10 cellular contexts compared by ENCODE assay signal in genomic region chr14:58296731-58297130, GRCh38. TPM values are rescaled to one million over a fixed set of nuclear protein-coding genes. Genes with fewer than 3 reads are reported as not detected.
DNase-seq lines count a peak whose midpoint lies in the region; ATAC-seq, FAIRE-seq and TF ChIP-seq lines count a peak whose summit lies in the region.
"Had no signal": no experiment of that assay in that cellular context is flagged by ENCODE, and none has a peak within 500 bp of the region (broad histone marks: within the 10 kb centered on the region; RNA-seq: fewer than 3 reads in every experiment).

No MANE protein-coding gene starts in this region.

- H4K20me1 ChIP-seq in GM12878 (ENCODE audit: control insufficient read depth, insufficient read depth) = peaks cover 2% of the 10 kb centered on the region; the same call in 1 of the 2 replicates

- RAD21 ChIA-PET in GM12878 (lab: Charles Lee; ENCODE audit: unreplicated experiment) = interaction anchor here (1.6 kb wide), 1 partner anchor 20 kb away, joined by 5 read pairs; no protein-coding TSS in a partner anchor

- H2AFZ ChIP-seq in GM12878 (ENCODE audit: control insufficient read depth, low read depth, low read length) = no peak overlapping the region

- intact Hi-C loops in heart right ventricle (cut with DNase I) (loop anchor here in 9 of 10 donors (5.0 to 10.0 kb wide), 4 partner anchors 36 to 54 kb away; partner anchors contain the start of gene PSMA3 (in 5 of the 9)), left cardiac atrium (cut with DNase I) (no loop called here), GM12878 (cut with micrococcal nuclease; ENCODE audit: unreplicated experiment) (loop anchor here (2.0 kb wide), 1 partner anchor 130 kb away; the partner anchor contains the start of genes KIAA0586 and TIMM9), right lobe of liver (cut with DNase I) (no loop called here), vagina (cut with DNase I) (no loop called here)

- WGBS in heart right ventricle, 2 donors = 7 to 11% methylated on average over 3 of the region's 3 CpGs
- 0% methylated on average over 3 of the region's 3 CpGs for WGBS in GM12878 (ENCODE audit: insufficient coverage, insufficient replicate concordance, low lambda C conversion rate, missing lambda C conversion rate)
- 1% methylated on average over 3 of the region's 3 CpGs for WGBS in right lobe of liver (ENCODE audit: insufficient coverage, low coverage, low lambda C conversion rate, missing lambda C conversion rate)

- H3K4me2 ChIP-seq in GM12878 (ENCODE audit: control insufficient read depth, insufficient read depth) = peak overlapping the region; percentile 79

- H3K9me3 ChIP-seq in heart right ventricle = no peaks in the 10 kb centered on the region
- H3K9me3 ChIP-seq in GM12878 (replicated peaks; ENCODE audit: control insufficient read depth, insufficient read depth, low read length) = no peaks in the 10 kb centered on the region; the same call in 1 of the 3 replicates
- no peaks in the 10 kb centered on the region for H3K9me3 ChIP-seq in right lobe of liver
- H3K9me3 ChIP-seq in vagina = no peaks in the 10 kb centered on the region

- in situ Hi-C loops in GM12878 (cut with MboI) = no loop called here

- TF ChIP-seq CTCF in heart right ventricle (IDR thresholded peaks at IDR 0.05) = no peak
- no peak for TF ChIP-seq CTCF in GM12878 (IDR thresholded peaks at IDR 0.05 in 2 of 3, conservative IDR thresholded peaks at IDR 0.05 in 1 of 3; ENCODE audit: control insufficient read depth in 2 of 3, extremely low read depth in 1 of 3, insufficient read depth in 1 of 3, low read depth in 3 of 3, low read length in 3 of 3)
- no peak for TF ChIP-seq CTCF in right lobe of liver (IDR thresholded peaks at IDR 0.05)
- no peak for TF ChIP-seq CTCF in vagina (IDR thresholded peaks at IDR 0.05)

- no peak for TF ChIP-seq RAD21 in GM12878 (IDR thresholded peaks at IDR 0.05; ENCODE audit: insufficient read depth, low read depth, low read length)

- no peak for ATAC-seq in heart right ventricle
- ATAC-seq in left cardiac atrium = no peak
- no peak for ATAC-seq in GM12878
- no peak for ATAC-seq in right lobe of liver
- ATAC-seq in HG03439 (IDR thresholded peaks at IDR 0.05; ENCODE audit: unreplicated experiment) = no peak

- POLR2A ChIA-PET in GM12878 (lab: Charles Lee) = interaction anchor here (0.6 to 2.4 kb wide), 3 partner anchors 10 to 54 kb away, joined by 6 to 14 read pairs (median 7); no protein-coding TSS in a partner anchor

- H3K27ac ChIP-seq in heart right ventricle (peak overlapping the region in 9 of 10 donors; percentile 84 to 98 (median 96)), GM12878 (ENCODE audit: control insufficient read depth, insufficient read depth) (peak overlapping the region; percentile 97), right lobe of liver (peak overlapping the region; percentile 96 to 97 (median 97)), vagina (peak overlapping the region; percentile 93)

- BruUV-seq in GM12878 (replicated peaks; lab: Mats Ljungman, UMichigan) = no TSS peak

- H3K9ac ChIP-seq in GM12878 (ENCODE audit: control insufficient read depth, insufficient read depth, low read length) = peak overlapping the region; percentile 97

- H3K4me3 ChIP-seq in heart right ventricle (peak overlapping the region; percentile 39 to 97 (median 86)), GM12878 (peak overlapping the region; percentile 92), right lobe of liver (peak overlapping the region; percentile 72 to 78 (median 77)), vagina (peak overlapping the region; percentile 53 to 98)

- peaks cover 8 to 73% (median 62%) of the 10 kb centered on the region in 9 donors for H3K4me1 ChIP-seq in heart right ventricle
- H3K4me1 ChIP-seq in GM12878 (ENCODE audit: control insufficient read depth, insufficient read depth, low read length) = 0 out of 2 replicates have a peak, but pooled peaks cover 3% of the 10 kb centered on the region
- H3K4me1 ChIP-seq in right lobe of liver = peaks cover 0 to 48% (median 5%) of the 10 kb centered on the region in 4 donors
- H3K4me1 ChIP-seq in vagina = peaks cover 55% of the 10 kb centered on the region

- TF ChIP-seq POLR2A in GM12878 (IDR thresholded peaks at IDR 0.05; ENCODE audit: low read depth, low read length) (no peak), right lobe of liver (IDR thresholded peaks at IDR 0.05) (no peak), vagina (IDR thresholded peaks at IDR 0.05) (no peak)

- no peaks in the 10 kb centered on the region for H3K27me3 ChIP-seq in heart right ventricle
- no peaks in the 10 kb centered on the region for H3K27me3 ChIP-seq in GM12878 (replicated peaks in 1 of 2; ENCODE audit: control insufficient read depth in 2 of 2, insufficient read depth in 2 of 2, low read length in 1 of 2)
- no peaks in the 10 kb centered on the region for H3K27me3 ChIP-seq in right lobe of liver
- H3K27me3 ChIP-seq in vagina = no peaks in the 10 kb centered on the region

- SMC1A ChIA-PET in GM12878 (lab: Charles Lee; ENCODE audit: uncharacterized antibody, unreplicated experiment) = interaction anchor here (3.0 to 4.6 kb wide), 2 partner anchors 8 to 51 kb away, joined by 10 to 35 read pairs; partner anchors contain the start of gene PSMA3

- FAIRE-seq in GM12878 (lab: Jason Lieb, UNC) = no peak

- CTCF ChIA-PET in GM12878 (lab: Yijun Ruan, JAX) = interaction anchor here (1.8 kb wide), 1 partner anchor 8 kb away, joined by 7 read pairs; no protein-coding TSS in a partner anchor

- DNase-seq in heart right ventricle = no peak
- DNase-seq in left cardiac atrium = no peak
- DNase-seq in GM12878 (ENCODE audit: low read depth, low spot score) = no peak
- no peak for DNase-seq in right lobe of liver
- DNase-seq in vagina (ENCODE audit: extremely low spot score in 2 of 2) = no peak
- no peak for DNase-seq in SHP77 (lab: John Stamatoyannopoulos, UW)
- no peak for DNase-seq in NCI-H1105 (lab: John Stamatoyannopoulos, UW)
- DNase-seq: naive B cell, NCI-H510A had no signal

- peaks cover 84% of the 10 kb centered on the region for H3K79me2 ChIP-seq in GM12878 (ENCODE audit: control insufficient read depth, insufficient read depth, low read length)

- TF ChIP-seq EP300 in GM12878 (IDR thresholded peaks at IDR 0.05; ENCODE audit: borderline replicate concordance in 1 of 2, control insufficient read depth in 1 of 2, low read depth in 2 of 2, low read length in 2 of 2) = no peak

- H3K36me3 ChIP-seq in heart right ventricle (peaks cover 0 to 50% (median 30%) of the 10 kb centered on the region in 9 donors), GM12878 (ENCODE audit: control insufficient read depth in 2 of 2, insufficient read depth in 2 of 2, low read length in 1 of 2) (peaks cover 2 to 16% of the 10 kb centered on the region in 2 experiments; a peak in 3 of 4 replicates), right lobe of liver (peaks cover 0 to 25% (median 6%) of the 10 kb centered on the region in 4 donors), vagina (peaks cover 0 to 17% of the 10 kb centered on the region in 2 donors)

TF ChIP-seq in GM12878, 131 proteins besides CTCF, POLR2A, EP300 and RAD21:
- no peak for TF ChIP-seq NFXL1 (IDR thresholded peaks at IDR 0.05; ENCODE audit: borderline replicate concordance)
- TF ChIP-seq CHD1 (IDR thresholded peaks at IDR 0.05; ENCODE audit: low read depth, low read length) = 0 out of 2 replicates have a peak, but pooled peaks have one; percentile 28

RNA-seq across cellular contexts. Expression of gene ARID4A, which starts 1.6 kb away (rescaled TPM):
- total RNA-seq in heart right ventricle = 10 to 100 TPM; 14.0 to 19.1 (median 17.3) TPM
- polyA plus RNA-seq in heart right ventricle = 10 to 100 TPM in 1 of 2 donors, 1 to 10 TPM in 1; 2.7 to 18.7 TPM
- total RNA-seq in left cardiac atrium = 10 to 100 TPM; 20.5 to 22.9 TPM
- total RNA-seq in GM12878 (2013; cell fraction: nucleolus; rRNA removed) = 79.2 and 92.6 TPM in 2 replicates
- total RNA-seq in GM12878 (2014; rRNA removed) = 6.2 and 8.9 TPM in 2 replicates
- 13.7 and 13.9 TPM in 2 replicates for total RNA-seq in GM12878 (2014; rRNA removed; fragmentation: Illumina TruSeq; extraction: Trizol)
- total RNA-seq in GM12878 (2021) = 14.1 and 14.4 TPM in 2 replicates
- 12.5 TPM for polyA plus RNA-seq in GM12878 (2011; ENCODE audit: low read depth)
- polyA plus RNA-seq in GM12878 (2011; rRNA removed) = 12.5 and 27.7 TPM in 2 replicates
- 3.5 and 3.7 TPM in 2 replicates for polyA plus RNA-seq in GM12878 (2011; cell fraction: cytosol; rRNA removed)
- 21.8 and 25.4 TPM in 2 replicates for polyA plus RNA-seq in GM12878 (2011; cell fraction: nucleus; rRNA removed)
- polyA plus RNA-seq in GM12878 (2012) = 10.4 and 12.2 TPM in 2 replicates
- polyA plus RNA-seq in GM12878 (2014; fragmentation: Illumina TruSeq; extraction: Trizol) = 12.5 and 18.2 TPM in 2 replicates
- polyA plus RNA-seq in GM12878 (2014; fragmentation: Nextera tagmentation; extraction: Ambion mirVana) = 1 to 10 TPM; 5.2 to 5.8 TPM
- polyA plus RNA-seq in GM12878 (2014; rRNA removed) = 6.0 and 7.6 TPM in 2 replicates
- polyA plus RNA-seq in GM12878 (2016; fragmentation: Nextera tagmentation; extraction: Ambion mirVana) = 10 to 100 TPM; 18.4 to 18.9 TPM
- polyA minus RNA-seq in GM12878 (2011; rRNA and poly(A)+ RNA removed) = 14.0 and 22.9 TPM in 2 replicates
- 3.4 and 6.4 TPM in 2 replicates for polyA minus RNA-seq in GM12878 (2011; cell fraction: cytosol; rRNA and poly(A)+ RNA removed)
- polyA minus RNA-seq in GM12878 (2011; cell fraction: nucleus; rRNA and poly(A)+ RNA removed) = 24.5 and 35.5 TPM in 2 replicates
- 10 to 100 TPM in 4 of 6 experiments, 1 to 10 TPM in 2; 7.6 to 22.1 (median 15.7) TPM for total RNA-seq in right lobe of liver
- 20.6 TPM for total RNA-seq in vagina

RNA-seq across cellular contexts. Expression of gene PSMA3, which starts 52.1 kb away (rescaled TPM):
- 100 to 1,000 TPM; 122 to 235 (median 150) TPM for total RNA-seq in heart right ventricle
- 100 to 1,000 TPM; 207 to 227 TPM for polyA plus RNA-seq in heart right ventricle
- 100 to 1,000 TPM; 121 to 134 TPM for total RNA-seq in left cardiac atrium
- 129 and 132 TPM in 2 replicates for total RNA-seq in GM12878 (2013; cell fraction: nucleolus; rRNA removed)
- 148 and 181 TPM in 2 replicates for total RNA-seq in GM12878 (2014; rRNA removed)
- 142 and 144 TPM in 2 replicates for total RNA-seq in GM12878 (2014; rRNA removed; fragmentation: Illumina TruSeq; extraction: Trizol)
- total RNA-seq in GM12878 (2021) = 288 and 312 TPM in 2 replicates
- polyA plus RNA-seq in GM12878 (2011; ENCODE audit: low read depth) = 218 TPM
- 425 and 442 TPM in 2 replicates for polyA plus RNA-seq in GM12878 (2011; rRNA removed)
- polyA plus RNA-seq in GM12878 (2011; cell fraction: cytosol; rRNA removed) = 307 and 377 TPM in 2 replicates
- polyA plus RNA-seq in GM12878 (2011; cell fraction: nucleus; rRNA removed) = 151 and 184 TPM in 2 replicates
- 156 and 217 TPM in 2 replicates for polyA plus RNA-seq in GM12878 (2012)
- polyA plus RNA-seq in GM12878 (2014; fragmentation: Illumina TruSeq; extraction: Trizol) = 358 and 442 TPM in 2 replicates
- polyA plus RNA-seq in GM12878 (2014; fragmentation: Nextera tagmentation; extraction: Ambion mirVana) = 100 to 1,000 TPM; 813 to 936 TPM
- polyA plus RNA-seq in GM12878 (2014; rRNA removed) = 290 and 346 TPM in 2 replicates
- 100 to 1,000 TPM; 540 to 578 TPM for polyA plus RNA-seq in GM12878 (2016; fragmentation: Nextera tagmentation; extraction: Ambion mirVana)
- polyA minus RNA-seq in GM12878 (2011; rRNA and poly(A)+ RNA removed) = 195 and 312 TPM in 2 replicates
- polyA minus RNA-seq in GM12878 (2011; cell fraction: cytosol; rRNA and poly(A)+ RNA removed) = 37.7 and 56.5 TPM in 2 replicates
- 42.2 and 49.9 TPM in 2 replicates for polyA minus RNA-seq in GM12878 (2011; cell fraction: nucleus; rRNA and poly(A)+ RNA removed)
- total RNA-seq in right lobe of liver = 100 to 1,000 TPM; 100 to 132 (median 120) TPM
- 73.7 TPM for total RNA-seq in vagina

Comparison
In these comparisons a context has a peak if more than half of its experiments do, and no peak if none do; other contexts are left out.
1. intact Hi-C loops: an anchor here in heart right ventricle (5.0 to 10.0 kb wide) and GM12878 (2.0 kb wide); none called in left cardiac atrium, right lobe of liver and vagina.